8 cellular contexts compared by ENCODE assay signal in the genomic region with DNA sequence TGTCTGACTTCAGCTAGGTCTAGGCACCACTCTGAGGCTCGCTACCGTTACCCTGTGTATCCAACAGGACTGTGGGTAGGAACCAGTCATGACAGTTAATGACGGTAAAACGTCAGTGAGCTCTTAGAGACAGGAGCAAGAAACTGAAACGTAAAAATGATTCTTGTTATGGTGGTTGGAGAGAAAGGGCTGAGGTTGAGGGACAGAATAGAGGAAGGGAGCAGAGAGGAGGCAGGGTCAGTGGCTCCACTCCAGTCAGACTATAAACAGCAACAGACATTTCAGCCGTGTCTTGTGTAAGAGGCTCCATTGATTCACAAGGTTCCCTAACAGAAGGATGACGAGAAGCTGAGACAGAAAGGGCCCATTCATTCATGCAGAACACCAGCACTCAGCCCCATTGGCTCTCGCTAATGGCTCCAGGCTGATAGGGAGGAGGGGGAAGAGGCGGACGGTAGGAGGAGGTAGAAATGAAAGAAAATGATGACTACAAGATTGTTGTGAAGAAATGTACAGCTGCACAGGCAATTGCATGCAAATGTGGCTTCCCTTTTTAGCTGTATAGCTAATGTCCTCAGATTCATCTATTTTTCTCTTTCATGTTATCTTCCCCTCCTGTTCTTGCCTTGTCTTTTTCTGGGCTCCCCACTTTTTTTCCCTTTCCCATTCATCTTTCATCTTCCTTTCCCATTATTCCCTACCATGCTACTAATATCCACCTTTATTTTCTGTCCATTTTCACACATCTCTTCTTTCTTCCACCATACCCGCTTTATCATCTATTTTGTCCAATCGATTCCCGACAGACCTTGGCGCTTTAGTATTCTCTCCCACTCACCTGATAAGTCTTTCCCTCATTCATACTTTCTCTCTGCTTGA. TPM values are rescaled to one million over a fixed set of nuclear protein-coding genes. Genes with fewer than 3 reads are reported as not detected.
A peak's percentile ranks its signal among the peaks of the same experiment; 100 is the strongest.
DNase-seq lines count a peak whose midpoint lies in the region; ATAC-seq lines count a peak whose summit lies in the region.

No MANE protein-coding gene starts in this region.

- peak overlapping the region; percentile 31 for H3K4me3 Mint-ChIP-seq in activated naive CD4-positive, alpha-beta T cell treated with anti-CD3 and anti-CD28 coated beads, Interleukin-2, amount 50 U/mL, for 24 hours

- H3K27ac Mint-ChIP-seq in activated naive CD4-positive, alpha-beta T cell treated with anti-CD3 and anti-CD28 coated beads, Interleukin-2, amount 50 U/mL, for 24 hours = peak overlapping the region; percentile 92

- H3K4me1 Mint-ChIP-seq in activated naive CD4-positive, alpha-beta T cell treated with anti-CD3 and anti-CD28 coated beads, Interleukin-2, amount 50 U/mL, for 24 hours = peaks cover 64% of the 10 kb centered on the region

- DNase-seq in Caki2 (ENCODE audit: low read depth) (peak; percentile 30), hippocampal formation (lab: John Stamatoyannopoulos, UW) (peak; percentile 65 to 91), NCI-H1417 treated with DMSO at 0.1 percent for 48 hours (lab: John Stamatoyannopoulos, UW) (no peak), HT-29 (ENCODE audit: low spot score) (no peak), Kasumi-1 (lab: John Stamatoyannopoulos, UW) (no peak)

- H3K9me3 Mint-ChIP-seq in activated naive CD4-positive, alpha-beta T cell treated with anti-CD3 and anti-CD28 coated beads, Interleukin-2, amount 50 U/mL, for 24 hours = no peaks in the 10 kb centered on the region

- H3K36me3 Mint-ChIP-seq in activated naive CD4-positive, alpha-beta T cell treated with anti-CD3 and anti-CD28 coated beads, Interleukin-2, amount 50 U/mL, for 24 hours = no peaks in the 10 kb centered on the region

- in situ Hi-C loops in Caki2 (cut with HindIII; ENCODE audit: low pct_unique_long_range_greater_than_20kb, low sequenced_read_pairs) = no loop called here

- peak; percentile 58 for ATAC-seq in GM19397 (IDR thresholded peaks at IDR 0.05; ENCODE audit: unreplicated experiment)
- peak; percentile 48 for ATAC-seq in HG03442 (IDR thresholded peaks at IDR 0.05; ENCODE audit: unreplicated experiment)

- H3K27me3 Mint-ChIP-seq in activated naive CD4-positive, alpha-beta T cell treated with anti-CD3 and anti-CD28 coated beads, Interleukin-2, amount 50 U/mL, for 24 hours = no peaks in the 10 kb centered on the region

RNA-seq across cellular contexts. Expression of gene ETS1, which starts 34.3 kb away (rescaled TPM):
- total RNA-seq in Caki2 (2014; rRNA removed; shearing (Covaris generic); ENCODE audit: low replicate concordance) = 5.9 and 9.2 TPM in 2 replicates
- 3.8 and 4.3 TPM in 2 replicates for total RNA-seq in HT-29 (2014; rRNA removed; shearing (Covaris generic))

Comparison
In these comparisons a context has a peak if more than half of its experiments do, and no peak if none do; other contexts are left out.
1. DNase-seq: peak in Caki2 (single experiment) and hippocampal formation (2 of 2); none in NCI-H1417 treated with DMSO at 0.1 percent for 48 hours (single experiment), HT-29 (single experiment) and Kasumi-1 (0 of 2).